ENCODE assay signal across 2 cellular contexts in the genomic region with DNA sequence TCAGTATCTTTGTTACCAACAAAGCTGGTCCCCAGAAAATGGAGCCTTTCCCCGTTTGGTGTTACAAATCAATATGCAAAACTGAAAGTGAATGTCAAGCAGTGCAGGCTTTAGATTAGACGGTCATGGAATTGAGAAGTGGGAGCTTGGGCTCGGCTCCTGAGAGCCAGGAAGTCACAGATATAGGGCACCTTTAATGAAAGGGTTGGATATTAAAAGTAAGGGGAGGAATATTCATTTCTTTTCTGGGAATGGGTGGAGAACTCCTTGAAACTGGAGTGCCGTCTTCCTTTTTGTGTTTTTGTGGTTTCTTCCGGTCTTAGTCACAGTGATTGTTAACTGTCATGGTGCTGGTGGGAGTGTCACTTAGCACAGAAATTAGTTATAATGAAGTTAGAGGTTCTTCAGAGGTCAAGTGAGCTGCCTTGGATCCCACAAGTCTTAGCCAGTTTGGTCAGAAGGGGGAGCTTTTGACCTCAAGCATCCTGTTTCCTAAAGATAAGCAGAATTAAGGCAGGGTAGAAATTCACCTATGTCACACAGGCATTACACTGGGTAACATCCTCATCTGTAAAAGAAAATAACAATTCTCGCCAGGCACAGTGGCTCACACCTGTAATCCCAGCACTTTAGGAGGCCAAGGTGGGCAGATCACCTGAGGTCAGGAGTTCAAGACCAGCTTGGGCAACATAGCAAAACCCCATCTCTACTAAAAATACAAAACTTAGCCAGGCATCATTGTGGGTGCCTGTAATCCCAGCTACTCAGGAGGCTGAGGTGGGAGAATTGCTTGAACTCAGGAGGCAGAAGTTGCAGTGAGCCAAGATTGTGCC.
TF ChIP-seq lines count a peak whose summit lies in the region.

No MANE protein-coding gene starts in this region.

TF ChIP-seq in GM12878, 131 proteins besides CTCF, POLR2A, EP300 and RAD21 (continues in another document):
- TF ChIP-seq MTA2 (IDR thresholded peaks at IDR 0.05; ENCODE audit: low read depth) (peak; percentile 92), SREBF2 (IDR thresholded peaks at IDR 0.05; ENCODE audit: low read length) (no peak), USF2 (IDR thresholded peaks at IDR 0.05; ENCODE audit: borderline replicate concordance, low read depth, low read length) (no peak), TBL1XR1 (IDR thresholded peaks at IDR 0.05; ENCODE audit: low read depth, low read length) (peak; percentile 70), BRCA1 (IDR thresholded peaks at IDR 0.05; ENCODE audit: low read depth, low read length) (no peak), ZBED1 (IDR thresholded peaks at IDR 0.05; ENCODE audit: borderline replicate concordance) (no peak), CUX1 (IDR thresholded peaks at IDR 0.05; ENCODE audit: insufficient replicate concordance, low read depth, low read length) (no peak), KDM1A (IDR thresholded peaks at IDR 0.05; ENCODE audit: borderline replicate concordance) (no peak), SUZ12 (IDR thresholded peaks at IDR 0.05; ENCODE audit: unreplicated experiment) (no peak), KAT2A (conservative IDR thresholded peaks at IDR 0.05; ENCODE audit: control insufficient read depth, low read depth, low read length) (no peak), SIN3A (IDR thresholded peaks at IDR 0.05; ENCODE audit: low read depth, low read length) (0 out of 2 replicates have a peak, but pooled peaks have one; percentile 38), SRF (IDR thresholded peaks at IDR 0.05; ENCODE audit: low read depth in 2 of 2, low read length in 2 of 2) (no peak), RAD51 (IDR thresholded peaks at IDR 0.05) (0 out of 2 replicates have a peak, but pooled peaks have one; percentile 10), EGR1 (IDR thresholded peaks at IDR 0.05; ENCODE audit: borderline replicate concordance in 1 of 2, low read depth in 2 of 2, low read length in 2 of 2) (no peak), NR2C1 (IDR thresholded peaks at IDR 0.05) (peak; percentile 48; the same call in 1 of the 2 replicates), EZH2 (IDR thresholded peaks at IDR 0.05; ENCODE audit: borderline replicate concordance, control insufficient read depth, low read depth, low read length) (no peak), CEBPB (IDR thresholded peaks at IDR 0.05; ENCODE audit: borderline replicate concordance in 1 of 2, low read depth in 2 of 2, low read length in 2 of 2) (no peak)
- TF ChIP-seq, protein P1, sequence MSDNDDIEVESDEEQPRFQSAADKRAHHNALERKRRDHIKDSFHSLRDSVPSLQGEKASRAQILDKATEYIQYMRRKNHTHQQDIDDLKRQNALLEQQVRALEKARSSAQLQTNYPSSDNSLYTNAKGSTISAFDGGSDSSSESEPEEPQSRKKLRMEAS (IDR thresholded peaks at IDR 0.05; ENCODE audit: low read depth, low read length): peak; percentile 44

TF ChIP-seq in HepG2, 621 proteins besides CTCF, POLR2A, EP300 and RAD21:
- no peak for TF ChIP-seq NR2F6 (IDR thresholded peaks at IDR 0.05)
- TF ChIP-seq NR2F6 (CRISPR knock-in tag; IDR thresholded peaks at IDR 0.05): 0 out of 2 replicates have a peak, but pooled peaks have one; percentile 11
- TF ChIP-seq SNAPC4 (CRISPR knock-in tag; IDR thresholded peaks at IDR 0.05): peak; percentile 99
- no peak for TF ChIP-seq TRIM24 (CRISPR knock-in tag; IDR thresholded peaks at IDR 0.05)
- no peak for TF ChIP-seq MIXL1 (CRISPR knock-in tag; IDR thresholded peaks at IDR 0.05)
- TF ChIP-seq BORCS8-MEF2B (CRISPR knock-in tag; IDR thresholded peaks at IDR 0.05): no peak
- peak; percentile 21; the same call in 1 of the 2 replicates for TF ChIP-seq STAG1 (CRISPR knock-in tag; IDR thresholded peaks at IDR 0.05)
- TF ChIP-seq ZKSCAN8 (CRISPR knock-in tag; IDR thresholded peaks at IDR 0.05; ENCODE audit: borderline replicate concordance): no peak
- no peak for TF ChIP-seq SMAD9 (CRISPR knock-in tag; IDR thresholded peaks at IDR 0.05)
- no peak for TF ChIP-seq THAP7 (CRISPR knock-in tag; IDR thresholded peaks at IDR 0.05)
- TF ChIP-seq ZNF549 (CRISPR knock-in tag; IDR thresholded peaks at IDR 0.05): no peak
- no peak for TF ChIP-seq GABPA (IDR thresholded peaks at IDR 0.05; ENCODE audit: low read depth, low read length)
- peak; percentile 32; the same call in 1 of the 2 replicates for TF ChIP-seq GABPA (CRISPR knock-in tag; IDR thresholded peaks at IDR 0.05; ENCODE audit: low read depth)
- TF ChIP-seq CREB1 (IDR thresholded peaks at IDR 0.05): no peak
- peak; percentile 26; the same call in 1 of the 2 replicates for TF ChIP-seq CREB1 (CRISPR knock-in tag; IDR thresholded peaks at IDR 0.05)
- TF ChIP-seq CHD4 (IDR thresholded peaks at IDR 0.05; ENCODE audit: borderline replicate concordance, low read length): no peak
- no peak for TF ChIP-seq PHB2 (IDR thresholded peaks at IDR 0.05; ENCODE audit: partially characterized antibody)
- TF ChIP-seq ZNF441 (CRISPR knock-in tag; IDR thresholded peaks at IDR 0.05; ENCODE audit: borderline replicate concordance): no peak
- TF ChIP-seq NFIC (IDR thresholded peaks at IDR 0.05; ENCODE audit: low read length): no peak
- peak; percentile 36 for TF ChIP-seq SNAPC2 (CRISPR knock-in tag; IDR thresholded peaks at IDR 0.05)
- TF ChIP-seq FOXP1 (IDR thresholded peaks at IDR 0.05): no peak
- no peak for TF ChIP-seq FOXP1 (CRISPR knock-in tag; IDR thresholded peaks at IDR 0.05)
TF ChIP-seq in HepG2: peak in this region for 6.
